Comparison of ENCODE assay signal across 22 cellular contexts in the genomic region with DNA sequence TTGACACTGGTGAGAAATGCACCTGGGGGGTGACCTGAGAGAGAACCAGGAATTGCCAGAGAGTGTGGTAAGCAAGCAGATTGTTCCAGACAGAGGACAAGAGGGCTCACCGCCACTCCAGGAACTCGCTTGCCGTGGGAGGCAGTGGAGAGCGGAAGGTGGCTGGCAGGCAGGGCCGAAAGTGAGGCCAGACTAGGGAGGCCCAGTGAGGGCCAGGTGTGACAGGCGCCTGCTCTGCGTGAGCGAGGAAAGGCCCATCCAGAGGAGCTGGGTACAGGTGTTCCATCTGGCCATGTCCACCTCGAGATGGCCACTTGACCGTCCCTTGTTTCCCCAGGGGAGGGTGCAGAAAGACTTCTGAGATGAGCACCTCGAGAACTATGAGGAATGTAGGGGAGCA. TPM values are rescaled to one million over a fixed set of nuclear protein-coding genes. Genes with fewer than 3 reads are reported as not detected.
DNase-seq lines count a peak whose midpoint lies in the region; ATAC-seq and TF ChIP-seq lines count a peak whose summit lies in the region.
"Had no signal": no experiment of that assay in that cellular context is flagged by ENCODE, and none has a peak within 500 bp of the region (broad histone marks: within the 10 kb centered on the region; RNA-seq: fewer than 3 reads in every experiment).

No MANE protein-coding gene starts in this region.

- H3K9me3 ChIP-seq in colonic mucosa: no peaks in the 10 kb centered on the region
- H3K9me3 ChIP-seq: MG63 had no signal

- TF ChIP-seq CTCF in Calu3 (IDR thresholded peaks at IDR 0.05; ENCODE audit: unreplicated experiment): no peak
- TF ChIP-seq CTCF in colonic mucosa (IDR thresholded peaks at IDR 0.05): no peak
- TF ChIP-seq CTCF in type B pancreatic cell (conservative IDR thresholded peaks at IDR 0.05): no peak

- H3K27ac Mint-ChIP-seq in Calu3 (ENCODE audit: unreplicated experiment) (peak overlapping the region; percentile 56), type B pancreatic cell (peak overlapping the region; percentile 14)
- H3K27ac Mint-ChIP-seq: CD4-positive, CD25-positive, alpha-beta regulatory T cell had no signal

- ATAC-seq in left lobe of liver: peak; percentile 15

- H3K4me3 ChIP-seq in colonic mucosa: no peak overlapping the region
- H3K4me3 ChIP-seq: MG63 had no signal

- peaks cover 2% of the 10 kb centered on the region for H3K9me3 Mint-ChIP-seq in Calu3 (ENCODE audit: low read depth, unreplicated experiment)
- peaks cover 4% of the 10 kb centered on the region for H3K9me3 Mint-ChIP-seq in type B pancreatic cell
- H3K9me3 Mint-ChIP-seq: CD4-positive, CD25-positive, alpha-beta regulatory T cell had no signal

- H3K4me1 Mint-ChIP-seq in Calu3 (ENCODE audit: low read depth, unreplicated experiment) (peaks cover 8% of the 10 kb centered on the region), type B pancreatic cell (ENCODE audit: unreplicated experiment) (peaks cover 4% of the 10 kb centered on the region)
- H3K4me1 Mint-ChIP-seq: CD4-positive, CD25-positive, alpha-beta regulatory T cell had no signal

- no TSS peak for BruUV-seq in Calu3 (replicated peaks; lab: Mats Ljungman, UMichigan)

- no peaks in the 10 kb centered on the region for H3K36me3 ChIP-seq in colonic mucosa
- H3K36me3 ChIP-seq: MG63 had no signal

- CTCF ChIA-PET in Calu3 (lab: Charles Lee): no interaction called here

- intact Hi-C loops in Calu3 (cut with micrococcal nuclease; ENCODE audit: unreplicated experiment) (no loop called here), colonic mucosa (cut with DNase I) (no loop called here)

- H3K36me3 Mint-ChIP-seq in Calu3 (ENCODE audit: insufficient read depth, unreplicated experiment) (peaks cover 31% of the 10 kb centered on the region), type B pancreatic cell (no peaks in the 10 kb centered on the region)
- H3K36me3 Mint-ChIP-seq: CD4-positive, CD25-positive, alpha-beta regulatory T cell had no signal

- H3K27me3 ChIP-seq in colonic mucosa: no peaks in the 10 kb centered on the region
- H3K27me3 ChIP-seq: MG63 had no signal

- H3K9ac ChIP-seq in colonic mucosa (ENCODE audit: low read depth in 2 of 2, low read length in 2 of 2): peak overlapping the region; percentile 25 to 27

- DNase-seq in Calu3 (no peak), colonic mucosa (no peak), left lobe of liver (ENCODE audit: low spot score) (no peak), type B pancreatic cell (ENCODE audit: extremely low spot score, unreplicated experiment) (no peak), NCI-H1105 (lab: John Stamatoyannopoulos, UW) (no peak), SIG-M5 treated with dmso at 0.1 percent for 504 hours (lab: John Stamatoyannopoulos, UW; ENCODE audit: unreplicated experiment) (no peak), pons (ENCODE audit: low spot score) (no peak)
- DNase-seq: CD4-positive, CD25-positive, alpha-beta regulatory T cell; DMS53; GOT3; HCEC 1CT; IMR-90; KG1; MG63; NCI-H1694; NCI-H2029 treated with DMSO at 0.1 percent for 48 hours; NCI-H2171; NCI-H226; NCI-H510A; NCI-H69; SHP77 had no signal

- H3K27ac ChIP-seq in colonic mucosa: peak overlapping the region; percentile 80
- H3K27ac ChIP-seq: RWPE1 had no signal

- peaks cover 5% of the 10 kb centered on the region for H3K4me1 ChIP-seq in colonic mucosa

- no peak overlapping the region for H3K4me3 Mint-ChIP-seq in Calu3 (ENCODE audit: low read depth, unreplicated experiment)
- no peak overlapping the region for H3K4me3 Mint-ChIP-seq in type B pancreatic cell
- H3K4me3 Mint-ChIP-seq: CD4-positive, CD25-positive, alpha-beta regulatory T cell had no signal

- H3K27me3 Mint-ChIP-seq in Calu3 (ENCODE audit: unreplicated experiment) (no peaks in the 10 kb centered on the region), type B pancreatic cell (no peaks in the 10 kb centered on the region)
- H3K27me3 Mint-ChIP-seq: CD4-positive, CD25-positive, alpha-beta regulatory T cell had no signal

RNA-seq across cellular contexts. Expression of gene MYO15B, which starts 11.9 kb away (rescaled TPM):
- total RNA-seq in Calu3 (2022) (58.4 and 78.6 TPM in 2 replicates), colonic mucosa (100 to 1,000 TPM; 210 to 462 TPM), left lobe of liver (34.2 TPM), type B pancreatic cell (ENCODE audit: low replicate concordance) (48.2 and 49.0 TPM in 2 replicates)

RNA-seq across cellular contexts. Expression of gene LLGL2, which starts 50.2 kb away (rescaled TPM):
- total RNA-seq in Calu3 (2022): 208 and 251 TPM in 2 replicates
- 100 to 1,000 TPM; 401 to 497 TPM for total RNA-seq in colonic mucosa
- total RNA-seq in left lobe of liver: 90.6 TPM
- total RNA-seq in type B pancreatic cell (ENCODE audit: low replicate concordance): 90.6 and 226 TPM in 2 replicates

RNA-seq across cellular contexts. Expression of gene SMIM5, which starts 57.5 kb away (rescaled TPM):
- 1.9 and 3.5 TPM in 2 replicates for total RNA-seq in Calu3 (2022)
- total RNA-seq in colonic mucosa: 10 to 100 TPM in 1 of 2 donors, 1 to 10 TPM in 1; 5.1 to 39.9 TPM
- 0.13 TPM for total RNA-seq in left lobe of liver
- total RNA-seq in type B pancreatic cell (ENCODE audit: low replicate concordance): 9.3 and 17.7 TPM in 2 replicates
- total RNA-seq: IMR-90 had no signal

RNA-seq across cellular contexts. Expression of gene TSEN54, which starts 59.4 kb away (rescaled TPM):
- 52.1 and 55.4 TPM in 2 replicates for total RNA-seq in Calu3 (2022)
- 10 to 100 TPM; 29.7 to 50.7 TPM for total RNA-seq in colonic mucosa
- total RNA-seq in left lobe of liver: 15.9 TPM
- total RNA-seq in type B pancreatic cell (ENCODE audit: low replicate concordance): 28.4 and 41.0 TPM in 2 replicates
